ENCODE assay signal across 1 cellular context in the genomic region with DNA sequence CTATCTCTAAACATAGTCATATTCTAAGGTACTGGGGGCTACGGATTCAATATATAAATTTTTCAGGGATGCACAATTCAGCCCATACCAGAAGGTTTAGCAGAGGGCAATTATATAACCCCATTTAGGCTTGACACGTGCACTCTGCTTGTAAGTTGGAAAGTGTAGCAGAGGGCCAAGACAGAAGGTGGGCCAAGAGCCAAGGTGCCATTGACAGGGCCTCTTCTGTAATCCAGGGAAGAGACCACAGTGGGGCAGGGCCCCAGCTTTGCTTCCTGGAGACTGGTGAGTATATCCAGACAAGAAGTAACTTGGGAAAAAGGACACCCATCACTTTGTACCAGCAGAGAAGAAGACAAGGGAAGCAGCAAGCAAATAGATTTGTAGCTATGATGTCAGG.
TF ChIP-seq lines count a peak whose summit lies in the region.

No MANE protein-coding gene starts in this region.

TF ChIP-seq in GM23338, 12 proteins besides CTCF, POLR2A, EP300 and RAD21 (continued from another document):
- TF ChIP-seq, protein P1, sequence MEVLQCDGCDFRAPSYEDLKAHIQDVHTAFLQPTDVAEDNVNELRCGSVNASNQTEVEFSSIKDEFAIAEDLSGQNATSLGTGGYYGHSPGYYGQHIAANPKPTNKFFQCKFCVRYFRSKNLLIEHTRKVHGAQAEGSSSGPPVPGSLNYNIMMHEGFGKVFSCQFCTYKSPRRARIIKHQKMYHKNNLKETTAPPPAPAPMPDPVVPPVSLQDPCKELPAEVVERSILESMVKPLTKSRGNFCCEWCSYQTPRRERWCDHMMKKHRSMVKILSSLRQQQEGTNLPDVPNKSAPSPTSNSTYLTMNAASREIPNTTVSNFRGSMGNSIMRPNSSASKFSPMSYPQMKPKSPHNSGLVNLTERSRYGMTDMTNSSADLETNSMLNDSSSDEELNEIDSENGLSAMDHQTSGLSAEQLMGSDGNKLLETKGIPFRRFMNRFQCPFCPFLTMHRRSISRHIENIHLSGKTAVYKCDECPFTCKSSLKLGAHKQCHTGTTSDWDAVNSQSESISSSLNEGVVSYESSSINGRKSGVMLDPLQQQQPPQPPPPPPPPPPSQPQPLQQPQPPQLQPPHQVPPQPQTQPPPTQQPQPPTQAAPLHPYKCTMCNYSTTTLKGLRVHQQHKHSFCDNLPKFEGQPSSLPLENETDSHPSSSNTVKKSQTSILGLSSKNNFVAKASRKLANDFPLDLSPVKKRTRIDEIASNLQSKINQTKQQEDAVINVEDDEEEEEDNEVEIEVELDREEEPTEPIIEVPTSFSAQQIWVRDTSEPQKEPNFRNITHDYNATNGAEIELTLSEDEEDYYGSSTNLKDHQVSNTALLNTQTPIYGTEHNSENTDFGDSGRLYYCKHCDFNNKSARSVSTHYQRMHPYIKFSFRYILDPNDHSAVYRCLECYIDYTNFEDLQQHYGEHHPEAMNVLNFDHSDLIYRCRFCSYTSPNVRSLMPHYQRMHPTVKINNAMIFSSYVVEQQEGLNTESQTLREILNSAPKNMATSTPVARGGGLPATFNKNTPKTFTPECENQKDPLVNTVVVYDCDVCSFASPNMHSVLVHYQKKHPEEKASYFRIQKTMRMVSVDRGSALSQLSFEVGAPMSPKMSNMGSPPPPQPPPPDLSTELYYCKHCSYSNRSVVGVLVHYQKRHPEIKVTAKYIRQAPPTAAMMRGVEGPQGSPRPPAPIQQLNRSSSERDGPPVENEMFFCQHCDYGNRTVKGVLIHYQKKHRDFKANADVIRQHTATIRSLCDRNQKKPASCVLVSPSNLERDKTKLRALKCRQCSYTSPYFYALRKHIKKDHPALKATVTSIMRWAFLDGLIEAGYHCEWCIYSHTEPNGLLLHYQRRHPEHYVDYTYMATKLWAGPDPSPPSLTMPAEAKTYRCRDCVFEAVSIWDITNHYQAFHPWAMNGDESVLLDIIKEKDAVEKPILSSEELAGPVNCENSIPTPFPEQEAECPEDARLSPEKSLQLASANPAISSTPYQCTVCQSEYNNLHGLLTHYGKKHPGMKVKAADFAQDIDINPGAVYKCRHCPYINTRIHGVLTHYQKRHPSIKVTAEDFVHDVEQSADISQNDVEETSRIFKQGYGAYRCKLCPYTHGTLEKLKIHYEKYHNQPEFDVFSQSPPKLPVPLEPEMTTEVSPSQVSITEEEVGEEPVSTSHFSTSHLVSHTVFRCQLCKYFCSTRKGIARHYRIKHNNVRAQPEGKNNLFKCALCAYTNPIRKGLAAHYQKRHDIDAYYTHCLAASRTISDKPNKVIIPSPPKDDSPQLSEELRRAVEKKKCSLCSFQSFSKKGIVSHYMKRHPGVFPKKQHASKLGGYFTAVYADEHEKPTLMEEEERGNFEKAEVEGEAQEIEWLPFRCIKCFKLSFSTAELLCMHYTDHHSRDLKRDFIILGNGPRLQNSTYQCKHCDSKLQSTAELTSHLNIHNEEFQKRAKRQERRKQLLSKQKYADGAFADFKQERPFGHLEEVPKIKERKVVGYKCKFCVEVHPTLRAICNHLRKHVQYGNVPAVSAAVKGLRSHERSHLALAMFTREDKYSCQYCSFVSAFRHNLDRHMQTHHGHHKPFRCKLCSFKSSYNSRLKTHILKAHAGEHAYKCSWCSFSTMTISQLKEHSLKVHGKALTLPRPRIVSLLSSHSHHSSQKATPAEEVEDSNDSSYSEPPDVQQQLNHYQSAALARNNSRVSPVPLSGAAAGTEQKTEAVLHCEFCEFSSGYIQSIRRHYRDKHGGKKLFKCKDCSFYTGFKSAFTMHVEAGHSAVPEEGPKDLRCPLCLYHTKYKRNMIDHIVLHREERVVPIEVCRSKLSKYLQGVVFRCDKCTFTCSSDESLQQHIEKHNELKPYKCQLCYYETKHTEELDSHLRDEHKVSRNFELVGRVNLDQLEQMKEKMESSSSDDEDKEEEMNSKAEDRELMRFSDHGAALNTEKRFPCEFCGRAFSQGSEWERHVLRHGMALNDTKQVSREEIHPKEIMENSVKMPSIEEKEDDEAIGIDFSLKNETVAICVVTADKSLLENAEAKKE (CRISPR knock-in tag; IDR thresholded peaks at IDR 0.05), result no peak
- TF ChIP-seq POLR2AphosphoS5 (IDR thresholded peaks at IDR 0.05; ENCODE audit: low read depth), result no peak
